Comparison of ENCODE assay signal across 32 cellular contexts in the genomic region with DNA sequence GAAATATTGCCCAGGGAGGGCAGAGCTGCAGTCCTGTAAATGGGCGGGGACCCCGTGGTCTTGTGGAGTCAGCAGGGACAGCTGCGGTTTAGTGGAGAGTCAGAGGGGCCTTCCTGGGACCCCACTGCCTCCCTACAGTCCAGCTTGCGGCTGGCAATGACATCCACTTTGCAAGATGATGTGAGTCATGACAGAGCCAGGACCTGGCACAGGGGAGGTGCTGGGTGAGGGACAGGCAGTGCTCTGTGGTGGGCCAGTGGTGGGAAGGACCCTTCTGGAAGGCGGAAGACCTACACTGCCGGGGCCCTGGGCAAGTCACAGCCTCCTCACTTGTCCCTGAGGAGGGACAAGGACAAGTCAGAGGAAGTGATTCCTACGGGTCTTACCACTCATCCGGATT. TPM values are rescaled to one million over a fixed set of nuclear protein-coding genes. Genes with fewer than 3 reads are reported as not detected.
DNase-seq lines count a peak whose midpoint lies in the region; ATAC-seq and TF ChIP-seq lines count a peak whose summit lies in the region.
"Had no signal": no experiment of that assay in that cellular context is flagged by ENCODE, and none has a peak within 500 bp of the region (broad histone marks: within the 10 kb centered on the region; RNA-seq: fewer than 3 reads in every experiment).

No MANE protein-coding gene starts in this region.

- no peak overlapping the region for H2AFZ ChIP-seq in SK-N-SH (ENCODE audit: low read depth)
- H2AFZ ChIP-seq: neural progenitor cell had no signal

- no peak overlapping the region for H3K27ac ChIP-seq in SK-N-SH (ENCODE audit: low read depth in 2 of 2, low read length in 1 of 2)
- peak overlapping the region in 48 of 59 donors; percentile 3 to 84 (median 54) for H3K27ac ChIP-seq in dorsolateral prefrontal cortex
- H3K27ac ChIP-seq: C4-2B, gastroesophageal sphincter, neural progenitor cell, pancreas, thyroid gland, uterus, VCaP had no signal

- CTCF ChIA-PET in SK-N-SH (lab: Yijun Ruan, JAX): interaction anchor here (1.0 to 2.2 kb wide), 3 partner anchors 10 to 187 kb away, joined by 3 to 8 read pairs (median 6); a partner anchor contains a TSS

- no peaks in the 10 kb centered on the region for H4K20me1 ChIP-seq in SK-N-SH (ENCODE audit: insufficient read depth)

- intact Hi-C loops in dorsolateral prefrontal cortex (cut with DNase I): no loop called here

- POLR2A ChIA-PET in SK-N-SH (lab: Yijun Ruan, JAX): interaction anchor here (2.2 kb wide), 1 partner anchor 8 kb away, joined by 6 read pairs; no protein-coding TSS in a partner anchor

- no peaks in the 10 kb centered on the region for H3F3A ChIP-seq in SK-N-SH (replicated peaks; ENCODE audit: insufficient read depth)

- ATAC-seq in SK-N-SH treated with all-trans-retinoic acid at 6 μM for 48 hours: no peak
- no peak for ATAC-seq in GM18519 (IDR thresholded peaks at IDR 0.05; ENCODE audit: low FRiP score, unreplicated experiment)
- ATAC-seq: activated CD4-positive, alpha-beta T cell treated with anti-CD3 and anti-CD28 coated beads for 36 hours; gastroesophageal sphincter; left lobe of liver; pancreas; PC-3; Right ventricle myocardium inferior; stimulated activated naive CD8-positive, alpha-beta T cell treated with anti-CD3 and anti-CD28 coated beads, Interleukin-15, amount 100 ng/mL, for 72 hours had no signal

- DNase-seq in SK-N-SH: peak; percentile 14
- peak; percentile 18 for DNase-seq in G401 (ENCODE audit: low spot score)
- DNase-seq in OCI-M1 (lab: John Stamatoyannopoulos, UW): peak; percentile 67
- peak in 2 of 10 donors; percentile 10 to 36 for DNase-seq in dorsolateral prefrontal cortex
- no peak for DNase-seq in SHP77 (lab: John Stamatoyannopoulos, UW)
- no peak for DNase-seq in stimulated activated CD4-positive, alpha-beta T cell treated with anti-CD3 and anti-CD28 coated beads, Interleukin-12 subunit alpha, Interleukin-12 subunit beta, amount 100 ng/mL, for 4 hours
- DNase-seq: 8988T; activated CD4-positive, alpha-beta T cell treated with anti-CD3 and anti-CD28 coated beads for 36 hours; activated gamma-delta T cell treated with Interleukin-2 at 50 U/mL for 16 hours; Calu3; DMS79; GDM1; HCEC 1CT; Kasumi-1; NCI-H1092; NCI-H1694; PC-3; small intestine; stimulated activated CD4-positive, alpha-beta T cell treated with anti-CD3 and anti-CD28 coated beads, Interleukin-1b, Interleukin-23, amount 100 ng/mL, for 48 hours; thyroid gland; uterus had no signal

- in situ Hi-C loops in G401 (cut with HindIII; ENCODE audit: low sequenced_read_pairs): no loop called here

- WGBS in SK-N-SH (ENCODE audit: low lambda C conversion rate): 96% methylated on average over 7 of the region's 8 CpGs

- no peak overlapping the region for H3K4me3 ChIP-seq in SK-N-SH (ENCODE audit: low read depth in 2 of 2, low read length in 1 of 2)
- H3K4me3 ChIP-seq in dorsolateral prefrontal cortex: no peak overlapping the region
- H3K4me3 ChIP-seq: gastroesophageal sphincter, neural progenitor cell, pancreas, thyroid gland, uterus had no signal

- H3K27me3 ChIP-seq in SK-N-SH (ENCODE audit: insufficient read depth) (no peaks in the 10 kb centered on the region), dorsolateral prefrontal cortex (no peaks in the 10 kb centered on the region)
- H3K27me3 ChIP-seq: neural progenitor cell, pancreas, thyroid gland, uterus had no signal

- TF ChIP-seq EP300 in SK-N-SH (IDR thresholded peaks at IDR 0.05; ENCODE audit: borderline replicate concordance in 1 of 2, low read depth in 1 of 2, low read length in 1 of 2): no peak

- no peak for TF ChIP-seq CTCF in SK-N-SH (IDR thresholded peaks at IDR 0.05)
- no peak for TF ChIP-seq CTCF in dorsolateral prefrontal cortex (IDR thresholded peaks at IDR 0.05 in 54 of 56, conservative IDR thresholded peaks at IDR 0.05 in 2 of 56; ENCODE audit: low read depth in 1 of 56, partially characterized antibody in 56 of 56)

- peaks cover 0 to 19% of the 10 kb centered on the region in 2 experiments; a peak in 1 of 4 replicates for H3K4me1 ChIP-seq in SK-N-SH (ENCODE audit: control insufficient read depth in 1 of 2, insufficient read depth in 2 of 2, low read depth in 1 of 2, low read length in 1 of 2)
- H3K4me1 ChIP-seq: gastroesophageal sphincter, pancreas, thyroid gland, uterus had no signal

- no peaks in the 10 kb centered on the region for H3K9me3 ChIP-seq in SK-N-SH
- H3K9me3 ChIP-seq: gastroesophageal sphincter, pancreas, thyroid gland, uterus had no signal

- no peaks in the 10 kb centered on the region for H3K79me2 ChIP-seq in SK-N-SH (ENCODE audit: insufficient read depth)

- H3K36me3 ChIP-seq in SK-N-SH (replicated peaks in 1 of 2; ENCODE audit: control insufficient read depth in 1 of 2, insufficient read depth in 2 of 2, low read length in 1 of 2): no peaks in the 10 kb centered on the region
- H3K36me3 ChIP-seq: gastroesophageal sphincter, neural progenitor cell, pancreas, thyroid gland, uterus had no signal

- no peak overlapping the region for H3K9ac ChIP-seq in SK-N-SH
- H3K9ac ChIP-seq: neural progenitor cell had no signal

- TF ChIP-seq RAD21 in SK-N-SH (IDR thresholded peaks at IDR 0.05; ENCODE audit: low read length): no peak

- H3K4me2 ChIP-seq in SK-N-SH: no peak overlapping the region
- H3K4me2 ChIP-seq: neural progenitor cell had no signal

- H3K9me2 ChIP-seq in SK-N-SH: no peaks in the 10 kb centered on the region

TF ChIP-seq in SK-N-SH, 30 proteins besides CTCF, POLR2A, EP300 and RAD21 (continues in another document):
- TF ChIP-seq, protein P1, sequence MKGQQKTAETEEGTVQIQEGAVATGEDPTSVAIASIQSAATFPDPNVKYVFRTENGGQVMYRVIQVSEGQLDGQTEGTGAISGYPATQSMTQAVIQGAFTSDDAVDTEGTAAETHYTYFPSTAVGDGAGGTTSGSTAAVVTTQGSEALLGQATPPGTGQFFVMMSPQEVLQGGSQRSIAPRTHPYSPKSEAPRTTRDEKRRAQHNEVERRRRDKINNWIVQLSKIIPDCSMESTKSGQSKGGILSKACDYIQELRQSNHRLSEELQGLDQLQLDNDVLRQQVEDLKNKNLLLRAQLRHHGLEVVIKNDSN (IDR thresholded peaks at IDR 0.05; ENCODE audit: borderline replicate concordance, low read depth): no peak
- TF ChIP-seq YY1 (IDR thresholded peaks at IDR 0.05; ENCODE audit: low read depth) (no peak), NRF1 (IDR thresholded peaks at IDR 0.05; ENCODE audit: low read depth, low read length) (no peak), FOXJ3 (CRISPR knock-in tag; IDR thresholded peaks at IDR 0.05) (no peak)
- TF ChIP-seq, protein P2, sequence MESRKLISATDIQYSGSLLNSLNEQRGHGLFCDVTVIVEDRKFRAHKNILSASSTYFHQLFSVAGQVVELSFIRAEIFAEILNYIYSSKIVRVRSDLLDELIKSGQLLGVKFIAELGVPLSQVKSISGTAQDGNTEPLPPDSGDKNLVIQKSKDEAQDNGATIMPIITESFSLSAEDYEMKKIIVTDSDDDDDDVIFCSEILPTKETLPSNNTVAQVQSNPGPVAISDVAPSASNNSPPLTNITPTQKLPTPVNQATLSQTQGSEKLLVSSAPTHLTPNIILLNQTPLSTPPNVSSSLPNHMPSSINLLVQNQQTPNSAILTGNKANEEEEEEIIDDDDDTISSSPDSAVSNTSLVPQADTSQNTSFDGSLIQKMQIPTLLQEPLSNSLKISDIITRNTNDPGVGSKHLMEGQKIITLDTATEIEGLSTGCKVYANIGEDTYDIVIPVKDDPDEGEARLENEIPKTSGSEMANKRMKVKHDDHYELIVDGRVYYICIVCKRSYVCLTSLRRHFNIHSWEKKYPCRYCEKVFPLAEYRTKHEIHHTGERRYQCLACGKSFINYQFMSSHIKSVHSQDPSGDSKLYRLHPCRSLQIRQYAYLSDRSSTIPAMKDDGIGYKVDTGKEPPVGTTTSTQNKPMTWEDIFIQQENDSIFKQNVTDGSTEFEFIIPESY (IDR thresholded peaks at IDR 0.05; ENCODE audit: borderline replicate concordance, low read depth): no peak

TF ChIP-seq in SK-N-SH treated with all-trans-retinoic acid at 6 μM for 48 hours, 23 proteins besides CTCF, POLR2A, EP300 and RAD21:
- TF ChIP-seq, protein P3, sequence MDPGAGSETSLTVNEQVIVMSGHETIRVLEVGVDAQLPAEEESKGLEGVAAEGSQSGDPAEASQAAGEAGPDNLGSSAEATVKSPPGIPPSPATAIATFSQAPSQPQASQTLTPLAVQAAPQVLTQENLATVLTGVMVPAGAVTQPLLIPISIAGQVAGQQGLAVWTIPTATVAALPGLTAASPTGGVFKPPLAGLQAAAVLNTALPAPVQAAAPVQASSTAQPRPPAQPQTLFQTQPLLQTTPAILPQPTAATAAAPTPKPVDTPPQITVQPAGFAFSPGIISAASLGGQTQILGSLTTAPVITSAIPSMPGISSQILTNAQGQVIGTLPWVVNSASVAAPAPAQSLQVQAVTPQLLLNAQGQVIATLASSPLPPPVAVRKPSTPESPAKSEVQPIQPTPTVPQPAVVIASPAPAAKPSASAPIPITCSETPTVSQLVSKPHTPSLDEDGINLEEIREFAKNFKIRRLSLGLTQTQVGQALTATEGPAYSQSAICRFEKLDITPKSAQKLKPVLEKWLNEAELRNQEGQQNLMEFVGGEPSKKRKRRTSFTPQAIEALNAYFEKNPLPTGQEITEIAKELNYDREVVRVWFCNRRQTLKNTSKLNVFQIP (CRISPR knock-in tag; IDR thresholded peaks at IDR 0.05; ENCODE audit: borderline replicate concordance, low read depth): no peak
- TF ChIP-seq TOX (CRISPR knock-in tag; IDR thresholded peaks at IDR 0.05; ENCODE audit: borderline replicate concordance): no peak
- TF ChIP-seq TCF4 (CRISPR knock-in tag; IDR thresholded peaks at IDR 0.05; ENCODE audit: borderline replicate concordance): no peak
- no peak for TF ChIP-seq ZFP3 (CRISPR knock-in tag; IDR thresholded peaks at IDR 0.05)

RNA-seq across cellular contexts. Expression of a gene that starts 17.8 kb away (rescaled TPM):
- 12.7 and 14.0 TPM in 2 replicates for polyA plus RNA-seq in SK-N-SH (2012; rRNA removed)
- 7.1 and 10.1 TPM in 2 replicates for polyA plus RNA-seq in SK-N-SH (2012; cell fraction: cytosol; rRNA removed)
- polyA plus RNA-seq in SK-N-SH (2012; cell fraction: nucleus; rRNA removed): 25.3 and 26.2 TPM in 2 replicates
- total RNA-seq in G401 (2014; rRNA removed; shearing (Covaris generic)): 20.8 and 27.6 TPM in 2 replicates
- 100 to 1,000 TPM in 118 of 120 experiments, 10 to 100 TPM in 2; 90.7 to 210 (median 166) TPM for total RNA-seq in dorsolateral prefrontal cortex
- total RNA-seq: Calu3 had no signal

RNA-seq across cellular contexts. Expression of a gene that starts 55.1 kb away (rescaled TPM):
- polyA plus RNA-seq in SK-N-SH (2012; rRNA removed): not detected in 2 replicates
- polyA plus RNA-seq in SK-N-SH (2012; cell fraction: cytosol; rRNA removed): not detected in 2 replicates
- not detected in 2 replicates for polyA plus RNA-seq in SK-N-SH (2012; cell fraction: nucleus; rRNA removed)
- total RNA-seq in G401 (2014; rRNA removed; shearing (Covaris generic)): not detected in 2 replicates
- under 1 TPM in 1 of 120 experiments, not detected in 119; 0.45 TPM for total RNA-seq in dorsolateral prefrontal cortex
- total RNA-seq: activated CD4-positive, alpha-beta T cell treated with anti-CD3 and anti-CD28 coated beads for 36 hours; Calu3; gastroesophageal sphincter; left lobe of liver; NCI-H460; pancreas; PC-3; Right ventricle myocardium inferior; thyroid gland; uterus had no signal
- polyA plus RNA-seq: pancreas, small intestine had no signal

Comparison
In these comparisons a context has a peak if more than half of its experiments do, and no peak if none do; other contexts are left out.
1. DNase-seq: peak in SK-N-SH (single experiment), G401 (single experiment) and OCI-M1 (single experiment); none in SHP77 (0 of 2) and stimulated activated CD4-positive, alpha-beta T cell treated with anti-CD3 and anti-CD28 coated beads, Interleukin-12 subunit alpha, Interleukin-12 subunit beta, amount 100 ng/mL, for 4 hours (single experiment).
2. H3K27ac ChIP-seq: peak in dorsolateral prefrontal cortex (48 of 59); none in SK-N-SH (0 of 2).